Comparison of ENCODE assay signal across 1 cellular context in genomic region chr17:43020789-43021738, GRCh38.
TF ChIP-seq lines count a peak whose summit lies in the region.

No MANE protein-coding gene starts in this region.

TF ChIP-seq in K562, 482 proteins besides CTCF, POLR2A, EP300 and RAD21 (continued from another document and continues in another):
- TF ChIP-seq, protein P1, sequence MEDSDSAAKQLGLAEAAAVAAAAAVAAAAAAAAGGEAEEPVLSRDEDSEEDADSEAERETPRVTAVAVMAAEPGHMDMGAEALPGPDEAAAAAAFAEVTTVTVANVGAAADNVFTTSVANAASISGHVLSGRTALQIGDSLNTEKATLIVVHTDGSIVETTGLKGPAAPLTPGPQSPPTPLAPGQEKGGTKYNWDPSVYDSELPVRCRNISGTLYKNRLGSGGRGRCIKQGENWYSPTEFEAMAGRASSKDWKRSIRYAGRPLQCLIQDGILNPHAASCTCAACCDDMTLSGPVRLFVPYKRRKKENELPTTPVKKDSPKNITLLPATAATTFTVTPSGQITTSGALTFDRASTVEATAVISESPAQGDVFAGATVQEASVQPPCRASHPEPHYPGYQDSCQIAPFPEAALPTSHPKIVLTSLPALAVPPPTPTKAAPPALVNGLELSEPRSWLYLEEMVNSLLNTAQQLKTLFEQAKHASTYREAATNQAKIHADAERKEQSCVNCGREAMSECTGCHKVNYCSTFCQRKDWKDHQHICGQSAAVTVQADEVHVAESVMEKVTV (CRISPR knock-in tag; IDR thresholded peaks at IDR 0.05) = no peak
- no peak for TF ChIP-seq FOXK1 (CRISPR knock-in tag; IDR thresholded peaks at IDR 0.05; ENCODE audit: borderline replicate concordance)
- TF ChIP-seq ZNF778 (CRISPR knock-in tag; IDR thresholded peaks at IDR 0.05) = no peak
- TF ChIP-seq RFX1 (IDR thresholded peaks at IDR 0.05) = no peak
- no peak for TF ChIP-seq ZNF175 (CRISPR knock-in tag; IDR thresholded peaks at IDR 0.05; ENCODE audit: low read depth)
- no peak for TF ChIP-seq ZNF668 (CRISPR knock-in tag; IDR thresholded peaks at IDR 0.05)
- TF ChIP-seq SRSF3 (IDR thresholded peaks at IDR 0.05; ENCODE audit: insufficient read depth, low read length) = no peak
- TF ChIP-seq, protein P2, sequence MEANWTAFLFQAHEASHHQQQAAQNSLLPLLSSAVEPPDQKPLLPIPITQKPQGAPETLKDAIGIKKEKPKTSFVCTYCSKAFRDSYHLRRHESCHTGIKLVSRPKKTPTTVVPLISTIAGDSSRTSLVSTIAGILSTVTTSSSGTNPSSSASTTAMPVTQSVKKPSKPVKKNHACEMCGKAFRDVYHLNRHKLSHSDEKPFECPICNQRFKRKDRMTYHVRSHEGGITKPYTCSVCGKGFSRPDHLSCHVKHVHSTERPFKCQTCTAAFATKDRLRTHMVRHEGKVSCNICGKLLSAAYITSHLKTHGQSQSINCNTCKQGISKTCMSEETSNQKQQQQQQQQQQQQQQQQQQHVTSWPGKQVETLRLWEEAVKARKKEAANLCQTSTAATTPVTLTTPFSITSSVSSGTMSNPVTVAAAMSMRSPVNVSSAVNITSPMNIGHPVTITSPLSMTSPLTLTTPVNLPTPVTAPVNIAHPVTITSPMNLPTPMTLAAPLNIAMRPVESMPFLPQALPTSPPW (CRISPR knock-in tag; IDR thresholded peaks at IDR 0.05) = peak; percentile 95
- TF ChIP-seq SAFB2 (IDR thresholded peaks at IDR 0.05; ENCODE audit: borderline replicate concordance, low read depth, low read length, severe bottlenecking) = no peak
- no peak; the same call in 1 of the 2 replicates for TF ChIP-seq CREB1 (IDR thresholded peaks at IDR 0.05)
- no peak for TF ChIP-seq CREB1 (CRISPR knock-in tag; IDR thresholded peaks at IDR 0.05)
- no peak for TF ChIP-seq TAF15 (IDR thresholded peaks at IDR 0.05; ENCODE audit: low read depth, low read length)
- TF ChIP-seq CBFA2T3 (IDR thresholded peaks at IDR 0.05) = peak; percentile 52
- TF ChIP-seq CBX8 (IDR thresholded peaks at IDR 0.05; ENCODE audit: borderline replicate concordance, extremely low read depth, low read depth, low read length, poor library complexity, severe bottlenecking) = no peak
- TF ChIP-seq POLR2AphosphoS5 (IDR thresholded peaks at IDR 0.05; ENCODE audit: control insufficient read depth, insufficient read depth, low read depth, low read length) = no peak
- TF ChIP-seq MXI1 (IDR thresholded peaks at IDR 0.05; ENCODE audit: low read depth, low read length) = 0 out of 2 replicates have a peak, but pooled peaks have one; percentile 53
- peak; percentile 60 for TF ChIP-seq TBP (optimal IDR thresholded peaks at IDR 0.05; ENCODE audit: low read depth, low read length)
- no peak for TF ChIP-seq HMG20A (CRISPR knock-in tag; conservative IDR thresholded peaks at IDR 0.05)
- TF ChIP-seq PML (IDR thresholded peaks at IDR 0.05; ENCODE audit: low read length) = no peak
- peak; percentile 72 for TF ChIP-seq ZEB2 (IDR thresholded peaks at IDR 0.05)
- no peak for TF ChIP-seq GATAD2B (IDR thresholded peaks at IDR 0.05; ENCODE audit: borderline replicate concordance)
- TF ChIP-seq, protein P3, sequence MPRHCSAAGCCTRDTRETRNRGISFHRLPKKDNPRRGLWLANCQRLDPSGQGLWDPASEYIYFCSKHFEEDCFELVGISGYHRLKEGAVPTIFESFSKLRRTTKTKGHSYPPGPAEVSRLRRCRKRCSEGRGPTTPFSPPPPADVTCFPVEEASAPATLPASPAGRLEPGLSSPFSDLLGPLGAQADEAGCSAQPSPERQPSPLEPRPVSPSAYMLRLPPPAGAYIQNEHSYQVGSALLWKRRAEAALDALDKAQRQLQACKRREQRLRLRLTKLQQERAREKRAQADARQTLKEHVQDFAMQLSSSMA (CRISPR knock-in tag; IDR thresholded peaks at IDR 0.05) = no peak
- TF ChIP-seq, protein P4, sequence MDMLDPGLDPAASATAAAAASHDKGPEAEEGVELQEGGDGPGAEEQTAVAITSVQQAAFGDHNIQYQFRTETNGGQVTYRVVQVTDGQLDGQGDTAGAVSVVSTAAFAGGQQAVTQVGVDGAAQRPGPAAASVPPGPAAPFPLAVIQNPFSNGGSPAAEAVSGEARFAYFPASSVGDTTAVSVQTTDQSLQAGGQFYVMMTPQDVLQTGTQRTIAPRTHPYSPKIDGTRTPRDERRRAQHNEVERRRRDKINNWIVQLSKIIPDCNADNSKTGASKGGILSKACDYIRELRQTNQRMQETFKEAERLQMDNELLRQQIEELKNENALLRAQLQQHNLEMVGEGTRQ (CRISPR knock-in tag; IDR thresholded peaks at IDR 0.05) = peak; percentile 83
- peak; percentile 86 for TF ChIP-seq PKNOX1 (IDR thresholded peaks at IDR 0.05)
- TF ChIP-seq ADNP (tag; IDR thresholded peaks at IDR 0.05) = no peak
- TF ChIP-seq POLR2B (IDR thresholded peaks at IDR 0.05; ENCODE audit: low read depth, partially characterized antibody) = no peak
- TF ChIP-seq SIN3A (IDR thresholded peaks at IDR 0.05; ENCODE audit: borderline replicate concordance in 2 of 2, control insufficient read depth in 1 of 2, low read depth in 2 of 2, low read length in 2 of 2) = peak; percentile 43 to 66; a peak in 1 of 4 replicates
- no peak for TF ChIP-seq TSHZ1 (CRISPR knock-in tag; IDR thresholded peaks at IDR 0.05)
- TF ChIP-seq ARID2 (IDR thresholded peaks at IDR 0.05) = no peak
- TF ChIP-seq KAT7 (CRISPR knock-in tag; IDR thresholded peaks at IDR 0.05; ENCODE audit: borderline replicate concordance) = no peak
- no peak for TF ChIP-seq HDGF (IDR thresholded peaks at IDR 0.05)
- TF ChIP-seq, protein P5, sequence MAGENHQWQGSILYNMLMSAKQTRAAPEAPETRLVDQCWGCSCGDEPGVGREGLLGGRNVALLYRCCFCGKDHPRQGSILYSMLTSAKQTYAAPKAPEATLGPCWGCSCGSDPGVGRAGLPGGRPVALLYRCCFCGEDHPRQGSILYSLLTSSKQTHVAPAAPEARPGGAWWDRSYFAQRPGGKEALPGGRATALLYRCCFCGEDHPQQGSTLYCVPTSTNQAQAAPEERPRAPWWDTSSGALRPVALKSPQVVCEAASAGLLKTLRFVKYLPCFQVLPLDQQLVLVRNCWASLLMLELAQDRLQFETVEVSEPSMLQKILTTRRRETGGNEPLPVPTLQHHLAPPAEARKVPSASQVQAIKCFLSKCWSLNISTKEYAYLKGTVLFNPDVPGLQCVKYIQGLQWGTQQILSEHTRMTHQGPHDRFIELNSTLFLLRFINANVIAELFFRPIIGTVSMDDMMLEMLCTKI (IDR thresholded peaks at IDR 0.05; ENCODE audit: partially characterized antibody) = no peak
- TF ChIP-seq, protein P6, sequence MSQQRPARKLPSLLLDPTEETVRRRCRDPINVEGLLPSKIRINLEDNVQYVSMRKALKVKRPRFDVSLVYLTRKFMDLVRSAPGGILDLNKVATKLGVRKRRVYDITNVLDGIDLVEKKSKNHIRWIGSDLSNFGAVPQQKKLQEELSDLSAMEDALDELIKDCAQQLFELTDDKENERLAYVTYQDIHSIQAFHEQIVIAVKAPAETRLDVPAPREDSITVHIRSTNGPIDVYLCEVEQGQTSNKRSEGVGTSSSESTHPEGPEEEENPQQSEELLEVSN (IDR thresholded peaks at IDR 0.05; ENCODE audit: borderline replicate concordance in 1 of 2, extremely low read depth in 1 of 2, insufficient read depth in 1 of 2, insufficient read length in 1 of 2, low read depth in 1 of 2, low read length in 1 of 2, poor library complexity in 1 of 2, severe bottlenecking in 1 of 2) = peak in 1 of 2 experiments; percentile 82
- TF ChIP-seq ZNF431 (CRISPR knock-in tag; IDR thresholded peaks at IDR 0.05) = no peak
- TF ChIP-seq EHMT2 (IDR thresholded peaks at IDR 0.05) = no peak
- TF ChIP-seq CHD2 (IDR thresholded peaks at IDR 0.05; ENCODE audit: low read depth, low read length) = no peak
- TF ChIP-seq TAF7 (tag; IDR thresholded peaks at IDR 0.05) = no peak
- TF ChIP-seq CBX3 (IDR thresholded peaks at IDR 0.05; ENCODE audit: borderline replicate concordance in 1 of 2, low read length in 2 of 2) = no peak
- no peak for TF ChIP-seq ZNF785 (CRISPR knock-in tag; IDR thresholded peaks at IDR 0.05)
- no peak for TF ChIP-seq RBM25 (IDR thresholded peaks at IDR 0.05; ENCODE audit: low read depth, low read length, severe bottlenecking)
- no peak for TF ChIP-seq HSF4 (CRISPR knock-in tag; IDR thresholded peaks at IDR 0.05; ENCODE audit: borderline replicate concordance)
- no peak for TF ChIP-seq HINFP (tag; conservative IDR thresholded peaks at IDR 0.05; ENCODE audit: low read depth)
- TF ChIP-seq SRF (CRISPR knock-in tag; IDR thresholded peaks at IDR 0.05) = no peak; a peak in 1 of 4 replicates
- TF ChIP-seq CREB3 (tag; conservative IDR thresholded peaks at IDR 0.05; ENCODE audit: low read depth) = no peak
- TF ChIP-seq BRF2 (IDR thresholded peaks at IDR 0.05; ENCODE audit: borderline replicate concordance, insufficient read depth, insufficient read length) = no peak
- TF ChIP-seq SREBF1 (IDR thresholded peaks at IDR 0.05; ENCODE audit: borderline replicate concordance, low read depth, low read length) = peak; percentile 71; the same call in 1 of the 2 replicates
- no peak for TF ChIP-seq ZNF224 (CRISPR knock-in tag; IDR thresholded peaks at IDR 0.05)
- TF ChIP-seq, protein P7, sequence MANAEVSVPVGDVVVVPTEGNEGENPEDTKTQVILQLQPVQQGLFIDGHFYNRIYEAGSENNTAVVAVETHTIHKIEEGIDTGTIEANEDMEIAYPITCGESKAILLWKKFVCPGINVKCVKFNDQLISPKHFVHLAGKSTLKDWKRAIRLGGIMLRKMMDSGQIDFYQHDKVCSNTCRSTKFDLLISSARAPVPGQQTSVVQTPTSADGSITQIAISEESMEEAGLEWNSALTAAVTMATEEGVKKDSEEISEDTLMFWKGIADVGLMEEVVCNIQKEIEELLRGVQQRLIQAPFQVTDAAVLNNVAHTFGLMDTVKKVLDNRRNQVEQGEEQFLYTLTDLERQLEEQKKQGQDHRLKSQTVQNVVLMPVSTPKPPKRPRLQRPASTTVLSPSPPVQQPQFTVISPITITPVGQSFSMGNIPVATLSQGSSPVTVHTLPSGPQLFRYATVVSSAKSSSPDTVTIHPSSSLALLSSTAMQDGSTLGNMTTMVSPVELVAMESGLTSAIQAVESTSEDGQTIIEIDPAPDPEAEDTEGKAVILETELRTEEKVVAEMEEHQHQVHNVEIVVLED (CRISPR knock-in tag; IDR thresholded peaks at IDR 0.05) = no peak; the same call in 1 of the 2 replicates
- no peak for TF ChIP-seq ARHGAP35 (IDR thresholded peaks at IDR 0.05; ENCODE audit: partially characterized antibody)
- TF ChIP-seq FOXK2 (conservative IDR thresholded peaks at IDR 0.05 in 1 of 2, IDR thresholded peaks at IDR 0.05 in 1 of 2; ENCODE audit: low read depth in 2 of 2) = 0 out of 4 replicates have a peak, but pooled peaks of 1 of the 2 experiments have one; percentile 28
- 0 out of 2 replicates have a peak, but pooled peaks have one; percentile 17 for TF ChIP-seq PHF8 (IDR thresholded peaks at IDR 0.05; ENCODE audit: borderline replicate concordance, low read length)
